Comparison of ENCODE assay signal across 2 cellular contexts in genomic region chr2:227891673-227892072, GRCh38.
TF ChIP-seq lines count a peak whose summit lies in the region.

No MANE protein-coding gene starts in this region.

TF ChIP-seq in HepG2, 621 proteins besides CTCF, POLR2A, EP300 and RAD21:
- TF ChIP-seq NR2F6 (IDR thresholded peaks at IDR 0.05) (peak; percentile 59; the same call in 1 of the 2 replicates), NR2F6 (CRISPR knock-in tag; IDR thresholded peaks at IDR 0.05) (peak; percentile 37; the same call in 1 of the 2 replicates), ZNF772 (CRISPR knock-in tag; IDR thresholded peaks at IDR 0.05) (no peak), ZNF143 (CRISPR knock-in tag; IDR thresholded peaks at IDR 0.05) (no peak), ZNF550 (CRISPR knock-in tag; IDR thresholded peaks at IDR 0.05; ENCODE audit: borderline replicate concordance) (no peak), AHDC1 (CRISPR knock-in tag; IDR thresholded peaks at IDR 0.05; ENCODE audit: borderline replicate concordance) (no peak), NR2C2 (CRISPR knock-in tag; IDR thresholded peaks at IDR 0.05; ENCODE audit: borderline replicate concordance) (peak; percentile 78), STAT6 (CRISPR knock-in tag; IDR thresholded peaks at IDR 0.05; ENCODE audit: borderline replicate concordance) (no peak), SATB2 (CRISPR knock-in tag; IDR thresholded peaks at IDR 0.05) (no peak), ZBTB20 (CRISPR knock-in tag; IDR thresholded peaks at IDR 0.05; ENCODE audit: borderline replicate concordance, low read depth) (no peak), TRAFD1 (CRISPR knock-in tag; IDR thresholded peaks at IDR 0.05; ENCODE audit: borderline replicate concordance) (no peak), POGZ (CRISPR knock-in tag; IDR thresholded peaks at IDR 0.05) (no peak)

TF ChIP-seq in K562, 482 proteins besides CTCF, POLR2A, EP300 and RAD21:
- TF ChIP-seq NKRF (IDR thresholded peaks at IDR 0.05; ENCODE audit: borderline replicate concordance) (no peak), ZKSCAN8 (CRISPR knock-in tag; IDR thresholded peaks at IDR 0.05) (no peak), POLR2B (IDR thresholded peaks at IDR 0.05; ENCODE audit: low read depth, partially characterized antibody) (no peak), NR2C1 (IDR thresholded peaks at IDR 0.05) (peak; percentile 71), NR2C1 (tag; IDR thresholded peaks at IDR 0.05) (peak; percentile 64), NR2C2 (CRISPR knock-in tag; IDR thresholded peaks at IDR 0.05) (no peak), NR2C2 (tag; IDR thresholded peaks at IDR 0.05) (0 out of 2 replicates have a peak, but pooled peaks have one; percentile 27)
